In genomic region chr2:177392373-177393246, GRCh38 we compare ENCODE assay signal across 1 cellular context.
TF ChIP-seq lines count a peak whose summit lies in the region.

Gene AGPS, plus strand, starts transcription at chr2:177392773. Its CDS starts 17 bp downstream, at chr2:177392790.

TF ChIP-seq in K562, 482 proteins besides CTCF, POLR2A, EP300 and RAD21 (continued from another document):
- TF ChIP-seq VEZF1 (CRISPR knock-in tag; IDR thresholded peaks at IDR 0.05) (peak; percentile 53; the same call in 1 of the 2 replicates), AFF4 (CRISPR knock-in tag; IDR thresholded peaks at IDR 0.05) (peak; percentile 83; the same call in 1 of the 2 replicates), MLX (CRISPR knock-in tag; conservative IDR thresholded peaks at IDR 0.05) (peak; percentile 23 to 90; a peak in 1 of 4 replicates), PCBP1 (IDR thresholded peaks at IDR 0.05; ENCODE audit: low read depth, low read length, poor library complexity, severe bottlenecking) (peak; percentile 85), GTF2E2 (tag; IDR thresholded peaks at IDR 0.05) (peak; percentile 95), ZNF282 (CRISPR knock-in tag; IDR thresholded peaks at IDR 0.05) (peak; percentile 95; the same call in 1 of the 2 replicates), ZNF511 (CRISPR knock-in tag; IDR thresholded peaks at IDR 0.05) (peak; percentile 66; the same call in 1 of the 2 replicates), ZBTB26 (CRISPR knock-in tag; IDR thresholded peaks at IDR 0.05) (0 out of 2 replicates have a peak, but pooled peaks have one; percentile 40), SRF (CRISPR knock-in tag; IDR thresholded peaks at IDR 0.05) (0 out of 4 replicates have a peak, but pooled peaks of 1 of the 2 experiments have one; percentile 30), NELFE (IDR thresholded peaks at IDR 0.05; ENCODE audit: insufficient read depth, insufficient read length) (no peak), ZNF140 (CRISPR knock-in tag; IDR thresholded peaks at IDR 0.05) (0 out of 2 replicates have a peak, but pooled peaks have one; percentile 41), ERF (CRISPR knock-in tag; IDR thresholded peaks at IDR 0.05) (peak; percentile 93), RBFOX2 (IDR thresholded peaks at IDR 0.05; ENCODE audit: low read depth, low read length) (peak; percentile 100), OTX1 (CRISPR knock-in tag; IDR thresholded peaks at IDR 0.05) (peak; percentile 86), NCOR1 (IDR thresholded peaks at IDR 0.05) (0 out of 2 replicates have a peak, but pooled peaks have one; percentile 28), DPF2 (IDR thresholded peaks at IDR 0.05) (peak; percentile 45; the same call in 1 of the 2 replicates), PBX2 (CRISPR knock-in tag; IDR thresholded peaks at IDR 0.05; ENCODE audit: low read depth) (no peak), PBX2 (tag; conservative IDR thresholded peaks at IDR 0.05; ENCODE audit: low read depth) (no peak), CREB3 (tag; conservative IDR thresholded peaks at IDR 0.05; ENCODE audit: low read depth) (peak; percentile 87), HMGXB4 (CRISPR knock-in tag; IDR thresholded peaks at IDR 0.05) (peak; percentile 58; the same call in 1 of the 2 replicates), MEF2D (tag; conservative IDR thresholded peaks at IDR 0.05; ENCODE audit: low read depth) (no peak)
